Comparison of ENCODE assay signal across 33 cellular contexts in the genomic region with DNA sequence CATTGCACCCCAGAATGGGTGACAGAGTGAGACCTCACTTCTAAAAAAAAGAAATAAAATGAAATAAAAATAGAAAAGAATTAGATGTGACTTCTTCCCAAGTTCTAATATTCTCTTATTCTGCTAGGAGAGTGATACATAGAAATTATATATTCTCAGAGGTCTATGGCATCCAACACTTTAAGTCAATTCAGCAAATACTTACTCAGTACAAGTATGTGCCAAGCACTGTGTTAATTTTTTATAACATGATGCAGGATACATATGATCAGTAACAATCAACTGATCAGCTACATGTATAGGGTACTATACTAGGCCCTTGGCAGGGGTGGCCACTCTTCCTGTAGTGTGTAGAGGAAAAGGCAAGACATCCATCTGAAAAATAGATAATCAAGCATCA.
"Had no signal": no experiment of that assay in that cellular context is flagged by ENCODE, and none has a peak within 500 bp of the region (broad histone marks: within the 10 kb centered on the region; RNA-seq: fewer than 3 reads in every experiment).

No MANE protein-coding gene starts in this region.

- H3K9me3 ChIP-seq: adrenal gland, ascending aorta, body of pancreas, breast epithelium had no signal

- H3K4me3 ChIP-seq: adrenal gland, ascending aorta, body of pancreas, breast epithelium, cardiac muscle cell had no signal

- DNase-seq: activated effector memory CD4-positive, alpha-beta T cell treated with anti-CD3 and anti-CD28 coated beads, Interleukin-2, amount 50 U/mL, for 16 hours; activated effector memory CD4-positive, alpha-beta T cell treated with Interleukin-2 at 50 U/mL for 16 hours; activated gamma-delta T cell; activated gamma-delta T cell treated with Interleukin-2 at 50 U/mL for 16 hours; activated naive CD4-positive, alpha-beta T cell; activated naive CD4-positive, alpha-beta T cell treated with anti-CD3 and anti-CD28 coated beads for 36 hours; activated naive CD4-positive, alpha-beta T cell treated with anti-CD3 and anti-CD28 coated beads, Interleukin-2, amount 10 ng/mL, durations not matched to agents 7 days and 5 days; activated naive CD4-positive, alpha-beta T cell treated with anti-CD3 and anti-CD28 coated beads, Interleukin-2, amount 50 U/mL, for 16 hours; activated naive CD4-positive, alpha-beta T cell treated with Interleukin-2 at 50 U/mL for 16 hours; activated naive CD8-positive, alpha-beta T cell treated with anti-CD3 and anti-CD28 coated beads for 36 hours; activated naive CD8-positive, alpha-beta T cell treated with anti-CD3 and anti-CD28 coated beads, Interleukin-2, amount 10 ng/mL, durations not matched to agents 7 days and 5 days; activated naive CD8-positive, alpha-beta T cell treated with anti-CD3 and anti-CD28 coated beads, Interleukin-2, amount 50 U/mL, for 24 hours; activated T-cell treated with anti-CD3 and anti-CD28 coated beads, Interleukin-2, amount 50 U/mL, for 1 hour; activated T-cell treated with anti-CD3 and anti-CD28 coated beads, Interleukin-2, amount 50 U/mL, for 24 hours; activated T-cell treated with anti-CD3 and anti-CD28 coated beads, Interleukin-2, amount 50 U/mL, for 4 hours; activated T-cell treated with anti-CD3 and anti-CD28 coated beads, Interleukin-2, amount 50 U/mL, for 48 hours; activated T-cell treated with anti-CD3 and anti-CD28 coated beads, Interleukin-2, amount 50 U/mL, for 72 hours; adrenal gland; amniotic stem cell; amygdala; anterior cingulate cortex; aorta; body of pancreas; brain microvascular endothelial cell; caudate nucleus; cerebellar nuclear complex had no signal

- H3K36me3 ChIP-seq: adrenal gland, brain microvascular endothelial cell, breast epithelium, cardiac muscle cell had no signal

- H3K27me3 ChIP-seq: adrenal gland, ascending aorta, body of pancreas, brain microvascular endothelial cell, breast epithelium, cardiac muscle cell had no signal

- ATAC-seq: activated naive CD4-positive, alpha-beta T cell treated with anti-CD3 and anti-CD28 coated beads, Interleukin-2, amount 50 U/mL, for 72 hours; activated naive CD8-positive, alpha-beta T cell treated with anti-CD3 and anti-CD28 coated beads, Interleukin-2, amount 50 U/mL, for 24 hours; activated T-cell treated with anti-CD3 and anti-CD28 coated beads, Interleukin-2, amount 50 U/mL, for 4 hours; activated T-cell treated with anti-CD3 and anti-CD28 coated beads, Interleukin-2, amount 50 U/mL, for 72 hours; activated T-helper 17 cell treated with anti-CD3 and anti-CD28 coated beads, Interleukin-2, amount 50 U/mL, for 72 hours; body of pancreas had no signal

- H3K27ac ChIP-seq: adrenal gland, ascending aorta, body of pancreas, brain microvascular endothelial cell, breast epithelium, cardiac muscle cell had no signal

- FAIRE-seq: astrocyte, bronchial epithelial cell had no signal

- H3K4me1 ChIP-seq: ascending aorta had no signal
